Comparison of ENCODE assay signal across 8 cellular contexts in the genomic region with DNA sequence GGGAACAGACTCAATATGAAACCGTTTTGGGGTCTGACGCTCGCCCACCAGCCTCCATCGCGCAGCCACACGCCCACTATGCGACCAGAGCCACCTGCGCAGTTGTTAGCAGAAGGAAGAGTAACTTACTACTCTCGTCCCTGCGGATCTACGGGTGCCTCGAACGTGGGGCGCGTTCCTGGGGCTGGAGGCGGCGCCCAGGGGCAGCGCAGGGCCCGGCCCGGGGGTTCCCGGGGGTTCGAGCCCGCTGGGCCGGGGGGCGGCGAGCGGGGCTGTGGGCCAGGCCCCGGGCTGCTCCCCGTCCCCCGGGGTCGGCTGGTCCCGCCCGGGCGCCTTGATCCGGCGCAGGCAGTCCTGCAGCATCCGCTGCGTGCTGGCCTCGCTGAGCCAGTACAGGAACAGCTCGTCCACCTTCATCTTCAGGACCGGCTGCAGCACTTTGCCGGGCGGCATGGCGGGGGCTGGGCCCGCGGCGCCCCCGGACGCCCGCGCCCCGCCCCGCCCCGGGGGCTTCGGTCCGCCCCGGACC. TPM values are rescaled to one million over a fixed set of nuclear protein-coding genes. Genes with fewer than 3 reads are reported as not detected.
DNase-seq lines count a peak whose midpoint lies in the region; ATAC-seq and TF ChIP-seq lines count a peak whose summit lies in the region.

No MANE protein-coding gene starts in this region.

- H3K4me3 Mint-ChIP-seq in activated B cell treated with CpG ODN at 0.5 μM for 24 hours: peak overlapping the region; percentile 59

- H3K27ac ChIP-seq in rectal smooth muscle tissue (ENCODE audit: low read depth, low read length): peak overlapping the region; percentile 100

- DNase-seq in activated B cell treated with CpG ODN at 0.5 μM for 24 hours: no peak
- no peak for DNase-seq in epithelial cell of proximal tubule (ENCODE audit: low read depth)
- DNase-seq in NK-92 (lab: John Stamatoyannopoulos, UW; ENCODE audit: unreplicated experiment): no peak
- DNase-seq in LoVo (ENCODE audit: low spot score): no peak
- DNase-seq in NCI-H2227 (lab: John Stamatoyannopoulos, UW; ENCODE audit: unreplicated experiment): no peak

- H3K4me1 Mint-ChIP-seq in activated B cell treated with CpG ODN at 0.5 μM for 24 hours: peaks cover 10% of the 10 kb centered on the region

- peak; percentile 32 for ATAC-seq in GM18861 (IDR thresholded peaks at IDR 0.05; ENCODE audit: unreplicated experiment)
- peak; percentile 28 for ATAC-seq in HG02943 (IDR thresholded peaks at IDR 0.05; ENCODE audit: low read depth, unreplicated experiment)
- ATAC-seq in activated B cell treated with CpG ODN at 0.5 μM for 24 hours (ENCODE audit: low read depth): no peak

- intact Hi-C loops in activated B cell treated with CpG ODN at 0.5 μM for 24 hours (cut with micrococcal nuclease): loop anchor here (2.0 to 5.0 kb wide), 2 partner anchors 104 to 641 kb away; no protein-coding TSS in a partner anchor

- peaks cover 7% of the 10 kb centered on the region for H3K36me3 Mint-ChIP-seq in activated B cell treated with CpG ODN at 0.5 μM for 24 hours (ENCODE audit: low read depth)

- CTCF ChIA-PET in activated B cell treated with CpG ODN at 0.5 μM for 24 hours (lab: Charles Lee): no interaction called here

- H3K27me3 Mint-ChIP-seq in activated B cell treated with CpG ODN at 0.5 μM for 24 hours: peaks cover 3% of the 10 kb centered on the region

- H3K36me3 ChIP-seq in rectal smooth muscle tissue (ENCODE audit: control insufficient read depth, insufficient read depth, low read length): no peaks in the 10 kb centered on the region

- no peak overlapping the region for H3K9ac ChIP-seq in rectal smooth muscle tissue (ENCODE audit: low read length)

- H3K9me3 Mint-ChIP-seq in activated B cell treated with CpG ODN at 0.5 μM for 24 hours: no peaks in the 10 kb centered on the region

- H3K4me1 ChIP-seq in rectal smooth muscle tissue (ENCODE audit: control insufficient read depth, insufficient read depth, low read length): peaks cover 5% of the 10 kb centered on the region

- POLR2A ChIA-PET in activated B cell treated with CpG ODN at 0.5 μM for 24 hours (lab: Charles Lee): no interaction called here

- TF ChIP-seq CTCF in activated B cell treated with CpG ODN at 0.5 μM for 24 hours (IDR thresholded peaks at IDR 0.05): no peak
- no peak for TF ChIP-seq CTCF in epithelial cell of proximal tubule (conservative IDR thresholded peaks at IDR 0.05; ENCODE audit: low read depth, low read length)

- H3K4me3 ChIP-seq in epithelial cell of proximal tubule (ENCODE audit: low read depth, low read length) (peak overlapping the region; percentile 73), rectal smooth muscle tissue (ENCODE audit: low read length) (peak overlapping the region; percentile 90)

- H3K27ac Mint-ChIP-seq in activated B cell treated with CpG ODN at 0.5 μM for 24 hours: no peak overlapping the region

- no peaks in the 10 kb centered on the region for H3K27me3 ChIP-seq in rectal smooth muscle tissue (ENCODE audit: control insufficient read depth, insufficient read depth, low read length)

RNA-seq across cellular contexts. Expression of a gene that starts 0.4 kb away (rescaled TPM):
- total RNA-seq in activated B cell treated with CpG ODN at 0.5 μM for 24 hours: 15.4 and 15.5 TPM in 2 replicates
- 27.6 and 38.3 TPM in 2 replicates for total RNA-seq in epithelial cell of proximal tubule
